In the genomic region with DNA sequence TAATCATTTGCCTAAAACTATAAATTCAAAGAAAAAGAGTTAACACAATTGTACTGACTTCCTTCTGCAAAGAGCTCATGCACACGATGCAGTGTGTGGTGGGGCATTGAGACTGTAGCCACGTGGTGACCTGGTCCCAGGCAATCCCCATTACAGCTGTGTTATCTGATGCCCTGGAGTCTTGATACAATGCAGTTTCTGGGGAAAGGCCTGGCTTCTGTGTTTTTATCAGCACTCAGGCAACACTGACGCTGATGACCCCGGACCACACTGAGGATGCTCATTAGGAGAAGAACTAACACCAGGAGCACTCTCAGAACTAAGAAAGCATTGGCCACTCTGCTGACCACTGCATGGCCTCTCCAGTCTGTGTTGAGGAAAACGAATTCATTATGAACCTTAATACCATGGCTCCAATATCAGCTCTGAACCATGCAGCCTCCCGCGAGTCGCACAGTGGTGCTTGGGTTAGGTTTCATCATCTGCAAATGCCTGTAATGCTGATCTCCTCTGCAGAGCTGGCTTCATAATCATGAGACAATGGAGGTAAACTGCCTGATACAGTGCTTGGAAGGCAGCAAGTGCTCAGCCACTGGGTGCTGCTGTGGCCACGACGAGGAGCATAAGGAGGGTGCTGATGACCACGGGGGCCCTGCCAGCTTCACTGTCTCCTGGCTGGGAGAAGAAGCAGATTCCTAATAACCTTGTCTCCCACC, we compare ENCODE assay signal across 20 cellular contexts.
A peak's percentile ranks its signal among the peaks of the same experiment; 100 is the strongest.
DNase-seq lines count a peak whose midpoint lies in the region; ATAC-seq, FAIRE-seq and TF ChIP-seq lines count a peak whose summit lies in the region.
"Had no signal": no experiment of that assay in that cellular context is flagged by ENCODE, and none has a peak within 500 bp of the region (broad histone marks: within the 10 kb centered on the region; RNA-seq: fewer than 3 reads in every experiment).

No MANE protein-coding gene starts in this region.

- no peak overlapping the region for H3K4me3 ChIP-seq in tibial nerve

- no peak for FAIRE-seq in frontal cortex (lab: Jason Lieb, UNC)
- FAIRE-seq: A204.1, GM12892 had no signal

- H3K4me1 ChIP-seq in tibial nerve = no peaks in the 10 kb centered on the region

- 55 to 60% methylated on average over 10 to 11 of the region's 11 CpGs for WGBS in tibial nerve, 2 donors

- H3K27me3 ChIP-seq in tibial nerve = peaks cover 0 to 15% of the 10 kb centered on the region in 2 donors

- ATAC-seq in left colon = no peak
- ATAC-seq: Right ventricle myocardium inferior had no signal

- no peaks in the 10 kb centered on the region for H3K9me3 ChIP-seq in tibial nerve

- peak; percentile 14 for DNase-seq in NCI-H510A treated with DMSO at 0.1 percent for 48 hours (lab: John Stamatoyannopoulos, UW)
- DNase-seq in NCI-H510A (lab: John Stamatoyannopoulos, UW) = no peak
- peak; percentile 85 for DNase-seq in NCI-H2107 treated with DMSO at 0.1 percent for 48 hours (lab: John Stamatoyannopoulos, UW; ENCODE audit: unreplicated experiment)
- DNase-seq in islet precursor cell = peak; percentile 66
- DNase-seq in tibial nerve (ENCODE audit: low spot score in 2 of 2) = no peak
- no peak for DNase-seq in left colon
- DNase-seq in T-helper 9 cell = no peak
- DNase-seq in frontal cortex (ENCODE audit: low spot score in 2 of 2) = no peak
- DNase-seq: CD4-positive, CD25-positive, alpha-beta regulatory T cell; DMS79; GDM1; HFFc6; KG1; NCI-H1048; NCI-H187; NCI-H345; NCI-H748 treated with DMSO at 0.1 percent for 48 hours had no signal

- no peak for TF ChIP-seq CTCF in tibial nerve (IDR thresholded peaks at IDR 0.05)

- no peaks in the 10 kb centered on the region for H3K36me3 ChIP-seq in tibial nerve

- intact Hi-C loops in left colon (cut with DNase I, micrococcal nuclease) = no loop called here

- no peak for TF ChIP-seq EP300 in tibial nerve (IDR thresholded peaks at IDR 0.05)

- TF ChIP-seq POLR2A in tibial nerve (IDR thresholded peaks at IDR 0.05) = no peak

- H3K27ac ChIP-seq in tibial nerve = no peak overlapping the region

Comparison
In these comparisons a context has a peak if more than half of its experiments do, and no peak if none do; other contexts are left out.
1. DNase-seq: peak in NCI-H510A treated with DMSO at 0.1 percent for 48 hours (single experiment), NCI-H2107 treated with DMSO at 0.1 percent for 48 hours (single experiment) and islet precursor cell (single experiment); none in NCI-H510A (single experiment), tibial nerve (0 of 2), left colon (0 of 2), T-helper 9 cell (single experiment) and frontal cortex (0 of 2).